19 cellular contexts compared by ENCODE assay signal in genomic region chr2:158841839-158842238, GRCh38. TPM values are rescaled to one million over a fixed set of nuclear protein-coding genes. Genes with fewer than 3 reads are reported as not detected.
DNase-seq lines count a peak whose midpoint lies in the region; ATAC-seq, FAIRE-seq and TF ChIP-seq lines count a peak whose summit lies in the region.
"Had no signal": no experiment of that assay in that cellular context is flagged by ENCODE, and none has a peak within 500 bp of the region (broad histone marks: within the 10 kb centered on the region; RNA-seq: fewer than 3 reads in every experiment).

No MANE protein-coding gene starts in this region.

- no peak for TF ChIP-seq CTCF in AG10803 (conservative IDR thresholded peaks at IDR 0.05; ENCODE audit: low read length)
- TF ChIP-seq CTCF in astrocyte of the cerebellum (IDR thresholded peaks at IDR 0.05; ENCODE audit: low read depth, low read length, missing control alignments), result no peak
- TF ChIP-seq CTCF in heart left ventricle (IDR thresholded peaks at IDR 0.05), result no peak
- no peak for TF ChIP-seq CTCF in HepG2 (CRISPR knock-in tag; IDR thresholded peaks at IDR 0.05)

- no peaks in the 10 kb centered on the region for H3K79me2 ChIP-seq in HepG2 (ENCODE audit: insufficient read depth, low read length)

- H2AFZ ChIP-seq in HepG2 (ENCODE audit: low read length), result no peak overlapping the region

- H3K9me3 ChIP-seq in heart left ventricle (peaks cover 0 to 4% (median 0%) of the 10 kb centered on the region in 12 donors), HepG2 (ENCODE audit: low read length) (no peaks in the 10 kb centered on the region)
- H3K9me3 ChIP-seq: adrenal gland, esophagus squamous epithelium had no signal

- no TSS peak for BruUV-seq in HepG2 (replicated peaks; lab: Mats Ljungman, UMichigan)

- intact Hi-C loops in heart left ventricle (cut with DNase I) (no loop called here), sciatic nerve (cut with DNase I) (no loop called here), HepG2 (cut with micrococcal nuclease; ENCODE audit: unreplicated experiment) (no loop called here)

- POLR2A ChIA-PET in HepG2 (lab: Yijun Ruan, JAX), result no interaction called here

- peak in 3 of 4 donors; percentile 47 to 85 (median 68) for ATAC-seq in heart left ventricle
- peak; percentile 83 for ATAC-seq in sciatic nerve
- no peak for ATAC-seq in HG02798 (IDR thresholded peaks at IDR 0.05; ENCODE audit: poor library complexity, unreplicated experiment)
- no peak for ATAC-seq in HepG2
- ATAC-seq: activated T-helper 17 cell treated with anti-CD3 and anti-CD28 coated beads, Interleukin-2, amount 50 U/mL, for 72 hours had no signal

- in situ Hi-C loops in astrocyte of the cerebellum (cut with HindIII; ENCODE audit: low sequenced_read_pairs), result no loop called here
- in situ Hi-C loops in HepG2 (cut with HindIII; ENCODE audit: extremely low pct_ligation_motif_present, low pct_unique_long_range_greater_than_20kb), result no loop called here

- H3K9ac ChIP-seq in HepG2 (ENCODE audit: insufficient read depth, low read depth, low read length), result no peak overlapping the region

- H3K4me1 ChIP-seq in heart left ventricle, result peaks cover 0 to 25% (median 10%) of the 10 kb centered on the region in 12 donors
- H3K4me1 ChIP-seq in HepG2 (ENCODE audit: insufficient read depth, low read length), result peaks cover 10% of the 10 kb centered on the region; the same call in 1 of the 2 replicates
- H3K4me1 ChIP-seq: adrenal gland had no signal

- no peak for TF ChIP-seq RAD21 in HepG2 (CRISPR knock-in tag; IDR thresholded peaks at IDR 0.05)

- H3K36me3 ChIP-seq in heart left ventricle (no peaks in the 10 kb centered on the region), HepG2 (replicated peaks in 1 of 2; ENCODE audit: control insufficient read depth in 1 of 2, insufficient read depth in 2 of 2, low read length in 2 of 2) (no peaks in the 10 kb centered on the region)
- H3K36me3 ChIP-seq: adrenal gland, WERI-Rb-1 had no signal

- CTCF ChIA-PET in HepG2 (lab: Yijun Ruan, JAX; ENCODE audit: low intra/inter-chr PET ratio, low total read pairs), result no interaction called here

- DNase-seq in AG10803 (ENCODE audit: low read depth) (peak; percentile 88), astrocyte of the cerebellum (ENCODE audit: low read depth) (peak; percentile 41), heart left ventricle (no peak), sciatic nerve (ENCODE audit: low spot score) (no peak), COR-L47 (lab: John Stamatoyannopoulos, UW) (no peak), NCI-H510A (lab: John Stamatoyannopoulos, UW) (no peak), HepG2 (ENCODE audit: low spot score) (no peak)
- DNase-seq: ACHN, adrenal gland, esophagus squamous epithelium, NCI-H1930, NCI-H69, SW 1271, WERI-Rb-1 had no signal

- peak overlapping the region in 3 of 12 donors; percentile 9 to 49 (median 37) for H3K27ac ChIP-seq in heart left ventricle
- no peak overlapping the region for H3K27ac ChIP-seq in HepG2 (ENCODE audit: extremely low read length, insufficient read depth, low read length)
- H3K27ac ChIP-seq: adrenal gland, WERI-Rb-1 had no signal

- TF ChIP-seq EP300 in HepG2 (IDR thresholded peaks at IDR 0.05; ENCODE audit: low read depth in 2 of 2, low read length in 2 of 2) (no peak), HepG2 (CRISPR knock-in tag; IDR thresholded peaks at IDR 0.05; ENCODE audit: borderline replicate concordance) (no peak)

- no peak for TF ChIP-seq POLR2A in heart left ventricle (IDR thresholded peaks at IDR 0.05)
- no peak for TF ChIP-seq POLR2A in HepG2 (IDR thresholded peaks at IDR 0.05; ENCODE audit: insufficient read depth in 1 of 2, low read depth in 2 of 2, low read length in 2 of 2)

- H3K4me3 ChIP-seq in AG10803 (ENCODE audit: low read length) (no peak overlapping the region), astrocyte of the cerebellum (ENCODE audit: low read depth, low read length) (no peak overlapping the region), heart left ventricle (no peak overlapping the region), HepG2 (replicated peaks in 1 of 3; ENCODE audit: insufficient read depth in 1 of 3, low read depth in 2 of 3, low read length in 3 of 3) (no peak overlapping the region)
- H3K4me3 ChIP-seq: adrenal gland, esophagus squamous epithelium had no signal

- H3K4me2 ChIP-seq in HepG2 (ENCODE audit: low read depth, low read length), result no peak overlapping the region

- H4K20me1 ChIP-seq in HepG2 (ENCODE audit: insufficient read depth, low read length), result no peaks in the 10 kb centered on the region

- H3K27me3 ChIP-seq in heart left ventricle (no peaks in the 10 kb centered on the region), HepG2 (ENCODE audit: control insufficient read depth in 1 of 2, insufficient read depth in 2 of 2, low read length in 2 of 2) (no peaks in the 10 kb centered on the region; a peak in 1 of 5 replicates)
- H3K27me3 ChIP-seq: adrenal gland, esophagus squamous epithelium had no signal

- FAIRE-seq in HepG2 (lab: Jason Lieb, UNC), result no peak
- FAIRE-seq: GM18507 had no signal

TF ChIP-seq in HepG2, 621 proteins besides CTCF, POLR2A, EP300 and RAD21 (continues in another document):
- TF ChIP-seq TFDP2 (CRISPR knock-in tag; IDR thresholded peaks at IDR 0.05) (no peak), ZNF281 (CRISPR knock-in tag; IDR thresholded peaks at IDR 0.05; ENCODE audit: borderline replicate concordance) (no peak), GRHL1 (CRISPR knock-in tag; conservative IDR thresholded peaks at IDR 0.05) (no peak), CC2D1A (CRISPR knock-in tag; IDR thresholded peaks at IDR 0.05) (no peak)

RNA-seq across cellular contexts. Expression of gene DAPL1, which starts 46.7 kb away (rescaled TPM):
- total RNA-seq in heart left ventricle (not detected), sciatic nerve (not detected), HepG2 (2016; rRNA removed; fragmentation: Illumina TruSeq; extraction: Trizol) (not detected in 2 replicates)
- polyA plus RNA-seq in heart left ventricle (1 to 10 TPM in 1 of 2 donors, not detected in 1; 1.3 TPM), HepG2 (2011; rRNA removed) (not detected in 2 replicates)
- total RNA-seq in HepG2 (2016; cell fraction: cytosol; rRNA removed; fragmentation: Illumina TruSeq; extraction: Trizol; ENCODE audit: low read depth), result not detected in 2 replicates
- not detected in 2 replicates for total RNA-seq in HepG2 (2016; cell fraction: insoluble cytoplasmic fraction; rRNA removed; fragmentation: Illumina TruSeq; extraction: Trizol)
- not detected in 2 replicates for total RNA-seq in HepG2 (2016; cell fraction: membrane; rRNA removed; fragmentation: Illumina TruSeq; extraction: Trizol)
- not detected in 2 replicates for total RNA-seq in HepG2 (2016; cell fraction: nucleus; rRNA removed; fragmentation: Illumina TruSeq; extraction: Trizol)
- polyA plus RNA-seq in HepG2 (2011; cell fraction: cytosol; rRNA removed), result not detected in 2 replicates
- not detected in 2 replicates for polyA plus RNA-seq in HepG2 (2011; cell fraction: nucleus; rRNA removed)
- not detected in 2 replicates for polyA plus RNA-seq in HepG2 (2012)
- not detected in 2 replicates for polyA plus RNA-seq in HepG2 (2016; cell fraction: cytosol; fragmentation: Illumina TruSeq; extraction: Trizol; ENCODE audit: low read depth)
- not detected in 2 replicates for polyA plus RNA-seq in HepG2 (2016; cell fraction: insoluble cytoplasmic fraction; fragmentation: Illumina TruSeq; extraction: Trizol; ENCODE audit: low read depth)
- not detected in 2 replicates for polyA plus RNA-seq in HepG2 (2016; cell fraction: membrane; fragmentation: Illumina TruSeq; extraction: Trizol; ENCODE audit: low read depth)
- not detected in 2 replicates for polyA plus RNA-seq in HepG2 (2016; cell fraction: nucleus; fragmentation: Illumina TruSeq; extraction: Trizol; ENCODE audit: insufficient read depth, low read depth)
- not detected in 2 replicates for polyA minus RNA-seq in HepG2 (2011; rRNA and poly(A)+ RNA removed; ENCODE audit: low replicate concordance)
- not detected in 2 replicates for polyA minus RNA-seq in HepG2 (2011; cell fraction: cytosol; rRNA and poly(A)+ RNA removed)
- not detected in 2 replicates for polyA minus RNA-seq in HepG2 (2011; cell fraction: nucleus; rRNA and poly(A)+ RNA removed)
- total RNA-seq: activated T-helper 17 cell treated with anti-CD3 and anti-CD28 coated beads, Interleukin-2, amount 50 U/mL, for 72 hours; dermis microvascular lymphatic vessel endothelial cell; HT1080 had no signal

Comparison
In these comparisons a context has a peak if more than half of its experiments do, and no peak if none do; other contexts are left out.
1. DNase-seq: peak in AG10803 (single experiment) and astrocyte of the cerebellum (single experiment); none in heart left ventricle (0 of 5), sciatic nerve (single experiment), COR-L47 (single experiment), NCI-H510A (single experiment) and HepG2 (single experiment).
2. ATAC-seq: peak in heart left ventricle (3 of 4) and sciatic nerve (single experiment); none in HG02798 (single experiment) and HepG2 (single experiment).